In the genomic region with DNA sequence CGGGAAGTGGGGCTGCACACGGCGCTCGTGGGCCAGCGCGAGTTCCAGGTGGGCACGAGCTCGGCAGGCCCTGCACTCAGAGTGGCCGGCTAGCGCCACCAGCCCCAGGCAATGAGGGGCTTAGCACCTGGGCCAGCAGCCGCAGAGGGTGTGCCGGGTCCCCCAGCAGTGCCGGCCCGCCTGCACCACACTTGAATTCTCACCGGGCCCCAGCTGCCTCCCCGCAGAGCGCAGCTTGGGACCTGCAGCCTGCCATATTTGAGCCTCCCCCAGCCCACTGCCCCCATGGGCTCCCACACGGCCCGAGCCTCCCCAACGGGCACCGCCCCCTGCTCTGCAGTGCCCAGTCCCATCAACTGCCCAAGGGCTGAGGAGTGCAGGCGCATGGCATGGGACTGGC, we compare ENCODE assay signal across 27 cellular contexts.
"Had no signal": no experiment of that assay in that cellular context is flagged by ENCODE, and none has a peak within 500 bp of the region (broad histone marks: within the 10 kb centered on the region; RNA-seq: fewer than 3 reads in every experiment).

No MANE protein-coding gene starts in this region.

- H3K27ac ChIP-seq: colonic mucosa, coronary artery, dorsolateral prefrontal cortex, epithelial cell of prostate, esophagus muscularis mucosa, esophagus squamous epithelium, foreskin keratinocyte, gastrocnemius medialis, gastroesophageal sphincter, heart left ventricle, heart right ventricle had no signal

- ATAC-seq: effector memory CD8-positive, alpha-beta T cell; esophagus mucosa; foreskin keratinocyte; gastrocnemius medialis; gastroesophageal sphincter; heart left ventricle; heart right ventricle had no signal

- H3K27me3 ChIP-seq: colonic mucosa, dorsolateral prefrontal cortex, esophagus muscularis mucosa, esophagus squamous epithelium, foreskin keratinocyte, gastrocnemius medialis, heart left ventricle, heart right ventricle had no signal

- H3K4me3 ChIP-seq: colonic mucosa, coronary artery, dorsolateral prefrontal cortex, esophagus muscularis mucosa, esophagus squamous epithelium, gastrocnemius medialis, gastroesophageal sphincter, heart left ventricle, heart right ventricle had no signal

- H3K36me3 ChIP-seq: colonic mucosa, gastrocnemius medialis, gastroesophageal sphincter had no signal

- DNase-seq: colonic mucosa; cortex of kidney; dermis blood vessel endothelial cell; dorsolateral prefrontal cortex; effector CD4-positive, alpha-beta T cell; effector CD8-positive, alpha-beta T cell; effector memory CD4-positive, alpha-beta T cell; effector memory CD8-positive, alpha-beta T cell; endodermal cell; erythroblast; esophagus squamous epithelium; foreskin fibroblast; foreskin keratinocyte; foreskin melanocyte; gastrocnemius medialis; glutamatergic neuron; head of caudate nucleus; heart left ventricle; heart right ventricle had no signal

- FAIRE-seq: colon, endothelial cell of umbilical vein, frontal cortex had no signal

- H3K4me1 ChIP-seq: colonic mucosa, foreskin keratinocyte, gastrocnemius medialis, gastroesophageal sphincter had no signal

- H3K9me3 ChIP-seq: colonic mucosa, gastrocnemius medialis had no signal
